ENCODE assay signal across 1 cellular context in the genomic region with DNA sequence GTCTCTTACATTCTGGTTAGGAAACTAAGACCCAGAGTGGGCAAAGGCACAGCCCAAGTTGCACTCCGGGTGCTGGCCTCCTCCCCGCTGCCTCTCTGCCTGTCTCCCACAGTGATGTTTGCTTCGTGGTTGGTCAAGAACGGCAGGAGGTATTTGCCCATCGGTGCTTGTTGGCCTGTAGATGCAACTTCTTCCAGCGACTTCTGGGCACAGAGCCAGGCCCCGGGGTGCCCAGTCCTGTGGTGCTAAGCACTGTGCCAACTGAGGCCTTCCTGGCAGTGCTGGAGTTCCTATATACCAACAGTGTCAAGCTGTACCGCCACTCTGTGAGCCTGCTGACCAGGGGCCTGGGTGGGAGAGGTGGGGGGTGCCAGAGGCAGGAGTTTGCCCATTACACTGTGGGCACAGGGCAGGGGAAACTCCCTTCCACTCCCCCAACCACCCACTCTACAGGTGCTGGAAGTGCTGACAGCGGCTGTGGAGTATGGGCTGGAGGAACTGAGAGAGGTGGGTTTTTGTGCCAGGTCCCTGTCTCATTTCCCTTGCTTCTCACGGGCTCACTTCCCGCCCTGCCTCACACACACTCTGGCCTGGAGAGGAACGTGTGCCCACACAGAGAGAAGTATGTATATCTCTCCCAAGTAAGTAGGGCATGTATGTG.
TF ChIP-seq lines count a peak whose summit lies in the region.

No MANE protein-coding gene starts in this region.

TF ChIP-seq in HEK293, 187 proteins besides CTCF, POLR2A, EP300 and RAD21 (continued from another document):
- TF ChIP-seq ZNF280C (tag by site-specific recombination; IDR thresholded peaks at IDR 0.05): no peak
- no peak for TF ChIP-seq ZNF561 (tag by site-specific recombination; IDR thresholded peaks at IDR 0.05; ENCODE audit: borderline replicate concordance)
